In the genomic region with DNA sequence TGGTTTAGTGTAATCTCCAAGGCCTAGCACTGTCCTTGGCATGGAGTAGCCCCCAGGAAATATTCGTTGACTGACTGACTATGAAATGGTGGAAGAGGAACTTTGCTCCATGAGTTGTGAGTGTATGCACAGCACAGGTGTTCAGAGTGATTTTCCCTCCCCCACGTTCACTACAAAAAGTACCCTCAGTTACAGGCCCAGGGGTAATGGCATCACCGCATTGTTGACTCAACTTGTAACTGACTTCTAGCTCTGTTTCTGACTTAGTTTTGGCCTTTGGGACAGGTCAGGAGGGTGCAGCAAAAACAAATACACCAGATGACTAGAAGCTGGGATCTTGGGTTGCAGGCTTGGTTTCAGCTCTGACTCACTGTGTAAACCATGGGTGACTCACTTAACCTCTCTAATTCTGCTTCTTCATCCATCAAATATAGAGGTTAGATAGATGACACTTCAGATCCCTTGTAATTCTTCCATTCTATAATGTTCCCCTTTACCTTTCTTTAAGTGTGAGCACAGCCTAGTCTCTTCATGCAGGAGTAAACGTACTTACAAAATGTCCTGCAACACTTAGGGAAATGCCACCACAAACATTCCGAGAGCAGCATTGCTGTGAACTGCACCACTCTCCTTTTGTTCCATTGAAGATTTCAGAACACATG, we compare ENCODE assay signal across 1 cellular context.
TF ChIP-seq lines count a peak whose summit lies in the region.

No MANE protein-coding gene starts in this region.

TF ChIP-seq in SK-N-SH, 30 proteins besides CTCF, POLR2A, EP300 and RAD21 (continued from another document):
- no peak for TF ChIP-seq YY1 (IDR thresholded peaks at IDR 0.05; ENCODE audit: low read depth)
- no peak for TF ChIP-seq RFX5 (IDR thresholded peaks at IDR 0.05; ENCODE audit: low read length)
- TF ChIP-seq MXI1 (IDR thresholded peaks at IDR 0.05; ENCODE audit: low read depth, low read length), result no peak
- peak; percentile 94 for TF ChIP-seq TCF12 (IDR thresholded peaks at IDR 0.05)
- TF ChIP-seq, protein P1, sequence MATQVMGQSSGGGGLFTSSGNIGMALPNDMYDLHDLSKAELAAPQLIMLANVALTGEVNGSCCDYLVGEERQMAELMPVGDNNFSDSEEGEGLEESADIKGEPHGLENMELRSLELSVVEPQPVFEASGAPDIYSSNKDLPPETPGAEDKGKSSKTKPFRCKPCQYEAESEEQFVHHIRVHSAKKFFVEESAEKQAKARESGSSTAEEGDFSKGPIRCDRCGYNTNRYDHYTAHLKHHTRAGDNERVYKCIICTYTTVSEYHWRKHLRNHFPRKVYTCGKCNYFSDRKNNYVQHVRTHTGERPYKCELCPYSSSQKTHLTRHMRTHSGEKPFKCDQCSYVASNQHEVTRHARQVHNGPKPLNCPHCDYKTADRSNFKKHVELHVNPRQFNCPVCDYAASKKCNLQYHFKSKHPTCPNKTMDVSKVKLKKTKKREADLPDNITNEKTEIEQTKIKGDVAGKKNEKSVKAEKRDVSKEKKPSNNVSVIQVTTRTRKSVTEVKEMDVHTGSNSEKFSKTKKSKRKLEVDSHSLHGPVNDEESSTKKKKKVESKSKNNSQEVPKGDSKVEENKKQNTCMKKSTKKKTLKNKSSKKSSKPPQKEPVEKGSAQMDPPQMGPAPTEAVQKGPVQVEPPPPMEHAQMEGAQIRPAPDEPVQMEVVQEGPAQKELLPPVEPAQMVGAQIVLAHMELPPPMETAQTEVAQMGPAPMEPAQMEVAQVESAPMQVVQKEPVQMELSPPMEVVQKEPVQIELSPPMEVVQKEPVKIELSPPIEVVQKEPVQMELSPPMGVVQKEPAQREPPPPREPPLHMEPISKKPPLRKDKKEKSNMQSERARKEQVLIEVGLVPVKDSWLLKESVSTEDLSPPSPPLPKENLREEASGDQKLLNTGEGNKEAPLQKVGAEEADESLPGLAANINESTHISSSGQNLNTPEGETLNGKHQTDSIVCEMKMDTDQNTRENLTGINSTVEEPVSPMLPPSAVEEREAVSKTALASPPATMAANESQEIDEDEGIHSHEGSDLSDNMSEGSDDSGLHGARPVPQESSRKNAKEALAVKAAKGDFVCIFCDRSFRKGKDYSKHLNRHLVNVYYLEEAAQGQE (IDR thresholded peaks at IDR 0.05; ENCODE audit: low read depth, low read length), result no peak
- no peak for TF ChIP-seq RCOR1 (IDR thresholded peaks at IDR 0.05; ENCODE audit: low read length)
- TF ChIP-seq EZH2phosphoT487 (IDR thresholded peaks at IDR 0.05; ENCODE audit: borderline replicate concordance, low read depth), result no peak
- TF ChIP-seq GATA2 (CRISPR knock-in tag; IDR thresholded peaks at IDR 0.05), result no peak
